Comparison of ENCODE assay signal across 1 cellular context in the genomic region with DNA sequence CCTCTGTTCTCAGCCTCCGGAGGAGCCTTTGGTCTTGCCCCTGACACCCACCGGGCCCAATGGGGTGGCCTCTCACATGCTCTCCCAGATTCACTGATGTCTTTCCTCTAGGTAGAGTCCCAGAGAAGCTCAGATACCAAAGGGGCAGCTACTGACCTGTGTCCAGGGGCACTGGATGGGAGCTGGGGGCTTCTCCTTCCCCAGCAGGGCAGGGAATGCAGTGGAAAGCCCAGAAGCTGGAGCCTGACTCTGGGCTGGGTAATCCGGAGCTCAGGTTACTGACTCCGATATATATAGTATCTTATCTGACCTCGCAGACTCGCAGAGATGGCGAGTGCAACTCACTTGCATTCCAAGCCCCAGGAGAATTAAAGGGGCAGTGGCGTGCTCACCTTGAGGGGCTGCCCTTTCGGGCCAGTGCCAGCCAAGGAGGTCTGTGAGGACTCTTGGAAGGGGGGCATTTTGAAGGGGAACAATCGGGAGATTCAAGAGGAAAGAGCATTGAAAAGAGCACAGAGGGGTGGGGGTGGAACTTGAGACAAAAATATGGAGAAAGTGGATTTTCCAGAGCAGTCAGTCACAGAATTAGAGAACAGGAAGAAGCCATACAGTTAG.
TF ChIP-seq lines count a peak whose summit lies in the region.

No MANE protein-coding gene starts in this region.

TF ChIP-seq in K562, 482 proteins besides CTCF, POLR2A, EP300 and RAD21 (continued from another document):
- TF ChIP-seq HDAC1 (IDR thresholded peaks at IDR 0.05) (peak in 1 of 2 experiments; percentile 23; a peak in 1 of 4 replicates), TCF3 (CRISPR knock-in tag; IDR thresholded peaks at IDR 0.05) (peak; percentile 77), TEAD2 (tag; IDR thresholded peaks at IDR 0.05) (peak; percentile 65; the same call in 1 of the 2 replicates), TEAD4 (IDR thresholded peaks at IDR 0.05; ENCODE audit: low read length) (peak; percentile 92), TEAD4 (CRISPR knock-in tag; IDR thresholded peaks at IDR 0.05; ENCODE audit: borderline replicate concordance) (no peak), MYNN (IDR thresholded peaks at IDR 0.05) (0 out of 2 replicates have a peak, but pooled peaks have one; percentile 36), MYNN (CRISPR knock-in tag; IDR thresholded peaks at IDR 0.05) (no peak), TEAD1 (CRISPR knock-in tag; IDR thresholded peaks at IDR 0.05) (peak; percentile 82 to 96), ATF1 (CRISPR knock-in tag; IDR thresholded peaks at IDR 0.05) (no peak), ATF1 (tag; IDR thresholded peaks at IDR 0.05) (0 out of 2 replicates have a peak, but pooled peaks have one; percentile 11), CXXC5 (CRISPR knock-in tag; IDR thresholded peaks at IDR 0.05) (peak; percentile 74), L3MBTL2 (IDR thresholded peaks at IDR 0.05) (peak; percentile 13; the same call in 1 of the 2 replicates), ESRRA (IDR thresholded peaks at IDR 0.05; ENCODE audit: borderline replicate concordance, low read depth) (no peak), RBBP5 (IDR thresholded peaks at IDR 0.05; ENCODE audit: borderline replicate concordance, insufficient read depth, low read length, poor library complexity, severe bottlenecking) (peak; percentile 49), FOXM1 (IDR thresholded peaks at IDR 0.05; ENCODE audit: low read depth) (peak; percentile 64), FOXM1 (CRISPR knock-in tag; IDR thresholded peaks at IDR 0.05; ENCODE audit: low read depth) (no peak), CHD4 (IDR thresholded peaks at IDR 0.05; ENCODE audit: insufficient read depth, insufficient replicate concordance, low read depth, low read length, poor library complexity, severe bottlenecking) (peak; percentile 50), POLR2AphosphoS5 (IDR thresholded peaks at IDR 0.05; ENCODE audit: control insufficient read depth, insufficient read depth, low read depth, low read length) (peak; percentile 34; the same call in 1 of the 2 replicates), SRSF3 (IDR thresholded peaks at IDR 0.05; ENCODE audit: insufficient read depth, low read length) (no peak), DPF2 (IDR thresholded peaks at IDR 0.05) (peak; percentile 84), SOX6 (IDR thresholded peaks at IDR 0.05) (peak; percentile 39; the same call in 1 of the 2 replicates)
- TF ChIP-seq, protein P1, sequence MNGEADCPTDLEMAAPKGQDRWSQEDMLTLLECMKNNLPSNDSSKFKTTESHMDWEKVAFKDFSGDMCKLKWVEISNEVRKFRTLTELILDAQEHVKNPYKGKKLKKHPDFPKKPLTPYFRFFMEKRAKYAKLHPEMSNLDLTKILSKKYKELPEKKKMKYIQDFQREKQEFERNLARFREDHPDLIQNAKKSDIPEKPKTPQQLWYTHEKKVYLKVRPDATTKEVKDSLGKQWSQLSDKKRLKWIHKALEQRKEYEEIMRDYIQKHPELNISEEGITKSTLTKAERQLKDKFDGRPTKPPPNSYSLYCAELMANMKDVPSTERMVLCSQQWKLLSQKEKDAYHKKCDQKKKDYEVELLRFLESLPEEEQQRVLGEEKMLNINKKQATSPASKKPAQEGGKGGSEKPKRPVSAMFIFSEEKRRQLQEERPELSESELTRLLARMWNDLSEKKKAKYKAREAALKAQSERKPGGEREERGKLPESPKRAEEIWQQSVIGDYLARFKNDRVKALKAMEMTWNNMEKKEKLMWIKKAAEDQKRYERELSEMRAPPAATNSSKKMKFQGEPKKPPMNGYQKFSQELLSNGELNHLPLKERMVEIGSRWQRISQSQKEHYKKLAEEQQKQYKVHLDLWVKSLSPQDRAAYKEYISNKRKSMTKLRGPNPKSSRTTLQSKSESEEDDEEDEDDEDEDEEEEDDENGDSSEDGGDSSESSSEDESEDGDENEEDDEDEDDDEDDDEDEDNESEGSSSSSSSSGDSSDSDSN (IDR thresholded peaks at IDR 0.05; ENCODE audit: borderline replicate concordance in 1 of 2, low read depth in 2 of 2, low read length in 2 of 2) = 0 out of 4 replicates have a peak, but pooled peaks have one; percentile 28 to 48
